ENCODE assay signal across 21 cellular contexts in genomic region chr19:41415154-41415571, GRCh38. TPM values are rescaled to one million over a fixed set of nuclear protein-coding genes. Genes with fewer than 3 reads are reported as not detected.
DNase-seq lines count a peak whose midpoint lies in the region; ATAC-seq, FAIRE-seq and TF ChIP-seq lines count a peak whose summit lies in the region.
"Had no signal": no experiment of that assay in that cellular context is flagged by ENCODE, and none has a peak within 500 bp of the region (broad histone marks: within the 10 kb centered on the region; RNA-seq: fewer than 3 reads in every experiment).

No MANE protein-coding gene starts in this region.

- H3K4me3 ChIP-seq in upper lobe of right lung: no peak overlapping the region
- H3K4me3 ChIP-seq: heart left ventricle, prostate gland had no signal

- H3K9me3 ChIP-seq in upper lobe of right lung: no peaks in the 10 kb centered on the region
- H3K9me3 ChIP-seq: heart left ventricle, prostate gland had no signal

- intact Hi-C loops in left colon (cut with DNase I, micrococcal nuclease) (no loop called here), upper lobe of right lung (cut with DNase I) (no loop called here)

- H3K4me1 ChIP-seq in upper lobe of right lung: peaks cover 31% of the 10 kb centered on the region

- ATAC-seq in left colon (peak; percentile 13), upper lobe of right lung (peak; percentile 5), GM18517 (IDR thresholded peaks at IDR 0.05; ENCODE audit: unreplicated experiment) (no peak)
- ATAC-seq: effector memory CD8-positive, alpha-beta T cell; heart left ventricle had no signal

- peaks cover 74% of the 10 kb centered on the region for H3K36me3 ChIP-seq in upper lobe of right lung

- H3K27ac ChIP-seq in upper lobe of right lung: peak overlapping the region; percentile 42
- H3K27ac ChIP-seq: heart left ventricle, prostate gland had no signal

- no peaks in the 10 kb centered on the region for H3K27me3 ChIP-seq in upper lobe of right lung
- H3K27me3 ChIP-seq: heart left ventricle had no signal

- no peak for TF ChIP-seq CTCF in upper lobe of right lung (IDR thresholded peaks at IDR 0.05)
- no peak for TF ChIP-seq CTCF in D721Med (IDR thresholded peaks at IDR 0.05; ENCODE audit: insufficient read depth, missing control alignments)

- FAIRE-seq in D721Med (lab: Jason Lieb, UNC): no peak
- FAIRE-seq: GM18507 had no signal

- DNase-seq in NCI-H1417 (lab: John Stamatoyannopoulos, UW) (peak in 2 of 3 experiments; percentile 9 to 93), NCI-H1417 treated with DMSO at 0.1 percent for 48 hours (lab: John Stamatoyannopoulos, UW) (no peak), NCI-H2196 (lab: John Stamatoyannopoulos, UW; ENCODE audit: unreplicated experiment) (peak; percentile 93), left colon (peak in 1 of 2 donors; percentile 40), upper lobe of right lung (no peak), superior temporal gyrus (ENCODE audit: extremely low spot score) (no peak), D721Med (ENCODE audit: insufficient read length, low spot score) (no peak)
- DNase-seq: activated CD4-positive, alpha-beta T cell treated with anti-CD3 and anti-CD28 coated beads, Interleukin-2, amount 50 U/mL, for 1 hour; aorta; effector memory CD8-positive, alpha-beta T cell; immature natural killer cell; mesenchymal stem cell; NCI-H2227 treated with DMSO at 0.1 percent for 48 hours had no signal

RNA-seq across cellular contexts. Expression of gene B3GNT8, which starts 12.0 kb away (rescaled TPM):
- 10 to 100 TPM; 28.7 to 94.9 TPM for total RNA-seq in left colon
- total RNA-seq in upper lobe of right lung: 31.3 TPM

RNA-seq across cellular contexts. Expression of gene BCKDHA, which starts 17.5 kb away (rescaled TPM):
- 10 to 100 TPM; 17.3 to 20.4 TPM for total RNA-seq in left colon
- 15.0 TPM for total RNA-seq in upper lobe of right lung

RNA-seq across cellular contexts. Expression of gene EXOSC5, which starts 18.0 kb away (rescaled TPM):
- total RNA-seq in left colon (10 to 100 TPM; 11.8 to 12.7 TPM), upper lobe of right lung (12.4 TPM)

RNA-seq across cellular contexts. Expression of gene DMAC2, which starts 24.5 kb away (rescaled TPM):
- total RNA-seq in left colon (10 to 100 TPM; 43.6 to 48.9 TPM), upper lobe of right lung (54.9 TPM)

RNA-seq across cellular contexts. Expression of gene ERICH4, which starts 27.8 kb away (rescaled TPM):
- total RNA-seq in left colon: not detected
- not detected for total RNA-seq in upper lobe of right lung
- total RNA-seq: A172; aorta; chondrocyte; natural killer cell treated with Interleukin-12 subunit alpha and Interleukin-12 subunit beta and Interleukin-15 and Interleukin-18, amount 100 ng/mL, for 72 hours; prostate gland; temporal lobe had no signal

Comparison
In these comparisons a context has a peak if more than half of its experiments do, and no peak if none do; other contexts are left out.
1. DNase-seq: peak in NCI-H1417 (2 of 3) and NCI-H2196 (single experiment); none in NCI-H1417 treated with DMSO at 0.1 percent for 48 hours (single experiment), upper lobe of right lung (single experiment), superior temporal gyrus (single experiment) and D721Med (single experiment).